Comparison of ENCODE assay signal across 22 cellular contexts in genomic region chr1:116751149-116751548, GRCh38. TPM values are rescaled to one million over a fixed set of nuclear protein-coding genes. Genes with fewer than 3 reads are reported as not detected.
A peak's percentile ranks its signal among the peaks of the same experiment; 100 is the strongest.
DNase-seq lines count a peak whose midpoint lies in the region; ATAC-seq and TF ChIP-seq lines count a peak whose summit lies in the region.
"Had no signal": no experiment of that assay in that cellular context is flagged by ENCODE, and none has a peak within 500 bp of the region (broad histone marks: within the 10 kb centered on the region; RNA-seq: fewer than 3 reads in every experiment).

No MANE protein-coding gene starts in this region.

- WGBS in H9 (ENCODE audit: extremely low coverage, insufficient read length, low lambda C conversion rate): no CpG with 5 or more reads among the region's 4 CpGs

- H2BK120ac ChIP-seq in H9 (ENCODE audit: low read depth, low read length, poor library complexity, severe bottlenecking): no peak overlapping the region

- peaks cover 34% of the 10 kb centered on the region for H3K9me3 ChIP-seq in KOPT-K1 (ENCODE audit: insufficient read depth, low read length, poor library complexity, severe bottlenecking)
- H3K9me3 ChIP-seq in H9 (ENCODE audit: control insufficient read depth, low read depth, low read length): peaks cover 8% of the 10 kb centered on the region

- H4K8ac ChIP-seq in H9 (replicated peaks; ENCODE audit: insufficient read length, low read depth, low read length): no peak overlapping the region

- H3K79me1 ChIP-seq in H9 (ENCODE audit: insufficient read depth, low read depth, low read length, poor library complexity, severe bottlenecking): no peaks in the 10 kb centered on the region

- DNase-seq in activated naive CD4-positive, alpha-beta T cell treated with anti-CD3 and anti-CD28 coated beads, Interleukin-2, amount 10 ng/mL, durations not matched to agents 7 days and 5 days: no peak
- DNase-seq in activated naive CD4-positive, alpha-beta T cell treated with anti-CD3 and anti-CD28 coated beads, Interleukin-2, amount 50 U/mL, for 16 hours: no peak
- DNase-seq in activated T-helper 1 cell treated with anti-CD3 and anti-CD28 coated beads, Interleukin-12 subunit alpha, Interleukin-12 subunit beta, Interleukin-2, Interleukin-4 antibody, amounts not matched to agents 30 ng/mL and 10 ng/mL and 1 ng/mL, durations not matched to agents 14 hours and 24 hours and 36 hours (ENCODE audit: low spot score): no peak
- DNase-seq in H9 (no peak), NCI-H2081 treated with DMSO at 0.1 percent for 48 hours (lab: John Stamatoyannopoulos, UW) (no peak)
- DNase-seq in stimulated activated naive B cell treated with anti-CD40 and anti-IgM and Interleukin-4, amounts not matched to agents 10 μg/mL and 1 μg/mL and 100 μg/mL, for 72 hours: no peak
- DNase-seq: activated CD4-positive, alpha-beta T cell treated with anti-CD3 and anti-CD28 coated beads for 4 hours; activated gamma-delta T cell treated with Interleukin-2 at 50 U/mL for 16 hours; dorsolateral prefrontal cortex; left ventricle myocardium superior; NCI-H2081; NCI-H524; PC-3; sigmoid colon; stimulated activated CD4-positive, alpha-beta T cell treated with anti-CD3 and anti-CD28 coated beads, Interleukin-2, amount 100 ng/mL, for 24 hours had no signal

- H3K14ac ChIP-seq in H9 (ENCODE audit: insufficient read depth, low read length): no peak overlapping the region

- no peak overlapping the region for H3K4me2 ChIP-seq in H9 (ENCODE audit: insufficient read depth, insufficient read length, low read length)

- peak overlapping the region; percentile 94 for H3K27ac Mint-ChIP-seq in activated naive CD4-positive, alpha-beta T cell treated with anti-CD3 and anti-CD28 coated beads, Interleukin-2, amount 10 ng/mL, durations not matched to agents 7 days and 5 days
- H3K27ac Mint-ChIP-seq in activated T-helper 1 cell treated with anti-CD3 and anti-CD28 coated beads, Interleukin-12 subunit alpha, Interleukin-12 subunit beta, Interleukin-2, Interleukin-4 antibody, amounts not matched to agents 30 ng/mL and 10 ng/mL and 1 ng/mL, durations not matched to agents 14 hours and 24 hours and 36 hours: peak overlapping the region; percentile 83
- no peak overlapping the region for H3K27ac Mint-ChIP-seq in stimulated activated memory B cell treated with anti-CD40 and anti-IgM and Interleukin-4, amounts not matched to agents 10 μg/mL and 1 μg/mL and 100 μg/mL, for 72 hours
- no peak overlapping the region; a peak in 1 of 7 replicates for H3K27ac Mint-ChIP-seq in H9
- H3K27ac Mint-ChIP-seq in stimulated activated naive B cell treated with anti-CD40 and anti-IgM and Interleukin-4, amounts not matched to agents 10 μg/mL and 1 μg/mL and 100 μg/mL, for 72 hours: no peak overlapping the region

- H3K4me1 ChIP-seq in H9 (ENCODE audit: insufficient read depth, low read length): no peaks in the 10 kb centered on the region
- H3K4me1 ChIP-seq: sigmoid colon, SJSA1 had no signal

- H3K36me3 Mint-ChIP-seq in activated naive CD4-positive, alpha-beta T cell treated with anti-CD3 and anti-CD28 coated beads, Interleukin-2, amount 10 ng/mL, durations not matched to agents 7 days and 5 days: peaks cover 53% of the 10 kb centered on the region
- peaks cover 49% of the 10 kb centered on the region for H3K36me3 Mint-ChIP-seq in activated T-helper 1 cell treated with anti-CD3 and anti-CD28 coated beads, Interleukin-12 subunit alpha, Interleukin-12 subunit beta, Interleukin-2, Interleukin-4 antibody, amounts not matched to agents 30 ng/mL and 10 ng/mL and 1 ng/mL, durations not matched to agents 14 hours and 24 hours and 36 hours (ENCODE audit: low read depth)
- no peaks in the 10 kb centered on the region for H3K36me3 Mint-ChIP-seq in stimulated activated memory B cell treated with anti-CD40 and anti-IgM and Interleukin-4, amounts not matched to agents 10 μg/mL and 1 μg/mL and 100 μg/mL, for 72 hours
- peaks cover 3 to 14% (median 7%) of the 10 kb centered on the region in 3 experiments; a peak in 5 of 7 replicates for H3K36me3 Mint-ChIP-seq in H9 (ENCODE audit: insufficient read depth in 1 of 3, low read depth in 3 of 3)
- H3K36me3 Mint-ChIP-seq in stimulated activated naive B cell treated with anti-CD40 and anti-IgM and Interleukin-4, amounts not matched to agents 10 μg/mL and 1 μg/mL and 100 μg/mL, for 72 hours: peaks cover 8 to 14% of the 10 kb centered on the region in 2 donors

- H4K20me1 ChIP-seq in H9 (ENCODE audit: control insufficient read depth, insufficient read depth, insufficient read length): no peaks in the 10 kb centered on the region

- H3K23me2 ChIP-seq in H9 (ENCODE audit: insufficient read length, low read depth, low read length, poor library complexity, severe bottlenecking): no peaks in the 10 kb centered on the region

- no peak overlapping the region for H3T11ph ChIP-seq in H9 (ENCODE audit: low read length)

- H3K9ac ChIP-seq in H9 (ENCODE audit: extremely low read depth, insufficient read length, low read length): no peak overlapping the region

- no peak overlapping the region for H2AK5ac ChIP-seq in H9 (ENCODE audit: insufficient read length, low read length)

- no peaks in the 10 kb centered on the region for H3K27me3 Mint-ChIP-seq in activated naive CD4-positive, alpha-beta T cell treated with anti-CD3 and anti-CD28 coated beads, Interleukin-2, amount 10 ng/mL, durations not matched to agents 7 days and 5 days
- no peaks in the 10 kb centered on the region for H3K27me3 Mint-ChIP-seq in activated T-helper 1 cell treated with anti-CD3 and anti-CD28 coated beads, Interleukin-12 subunit alpha, Interleukin-12 subunit beta, Interleukin-2, Interleukin-4 antibody, amounts not matched to agents 30 ng/mL and 10 ng/mL and 1 ng/mL, durations not matched to agents 14 hours and 24 hours and 36 hours (ENCODE audit: insufficient read depth)
- H3K27me3 Mint-ChIP-seq in stimulated activated memory B cell treated with anti-CD40 and anti-IgM and Interleukin-4, amounts not matched to agents 10 μg/mL and 1 μg/mL and 100 μg/mL, for 72 hours: peaks cover 24% of the 10 kb centered on the region
- no peaks in the 10 kb centered on the region; the same call in 1 of the 2 replicates for H3K27me3 Mint-ChIP-seq in H9 (ENCODE audit: low read depth)
- H3K27me3 Mint-ChIP-seq in stimulated activated naive B cell treated with anti-CD40 and anti-IgM and Interleukin-4, amounts not matched to agents 10 μg/mL and 1 μg/mL and 100 μg/mL, for 72 hours: no peaks in the 10 kb centered on the region

- no peak overlapping the region for H3K56ac ChIP-seq in H9 (ENCODE audit: insufficient read length, low read depth, low read length)

- H2BK5ac ChIP-seq in H9 (ENCODE audit: insufficient read length, low read length): no peak overlapping the region

- no peak for TF ChIP-seq CTCF in H9 (conservative IDR thresholded peaks at IDR 0.05)

- ATAC-seq in stimulated activated memory B cell treated with anti-CD40 and anti-IgM and Interleukin-4, amounts not matched to agents 10 μg/mL and 1 μg/mL and 100 μg/mL, for 72 hours: peak; percentile 50
- no peak for ATAC-seq in stimulated activated naive B cell treated with anti-CD40 and anti-IgM and Interleukin-4, amounts not matched to agents 10 μg/mL and 1 μg/mL and 100 μg/mL, for 72 hours (replicated peaks)
- ATAC-seq: left ventricle myocardium superior, PC-3 had no signal

- H3K4ac ChIP-seq in H9 (ENCODE audit: low read depth, low read length): no peak overlapping the region

- H2BK20ac ChIP-seq in H9 (ENCODE audit: low read depth, low read length, poor library complexity, severe bottlenecking): no peak overlapping the region

- no peaks in the 10 kb centered on the region for H3K27me3 ChIP-seq in H9 (ENCODE audit: insufficient read depth, low read length)
- H3K27me3 ChIP-seq: dorsolateral prefrontal cortex, sigmoid colon, SJSA1 had no signal

- H4K91ac ChIP-seq in H9 (ENCODE audit: insufficient read length, low read depth, low read length): no peak overlapping the region

- no peak overlapping the region for H2BK12ac ChIP-seq in H9 (ENCODE audit: insufficient read length, low read depth, low read length)

- no peaks in the 10 kb centered on the region for H3K36me3 ChIP-seq in KOPT-K1 (ENCODE audit: insufficient read depth, low read length)
- H3K36me3 ChIP-seq: sigmoid colon, SJSA1 had no signal

- H3K27ac ChIP-seq in KOPT-K1 (ENCODE audit: low read depth, low read length, poor library complexity, severe bottlenecking) (peak overlapping the region; percentile 59), H9 (ENCODE audit: insufficient read length, low read depth, low read length) (no peak overlapping the region)
- H3K27ac ChIP-seq: dorsolateral prefrontal cortex, sigmoid colon, SJSA1 had no signal

- no peak overlapping the region for H2BK15ac ChIP-seq in H9 (ENCODE audit: low read depth, low read length)

- peaks cover 35% of the 10 kb centered on the region for H3K9me3 Mint-ChIP-seq in activated naive CD4-positive, alpha-beta T cell treated with anti-CD3 and anti-CD28 coated beads, Interleukin-2, amount 10 ng/mL, durations not matched to agents 7 days and 5 days
- H3K9me3 Mint-ChIP-seq in activated T-helper 1 cell treated with anti-CD3 and anti-CD28 coated beads, Interleukin-12 subunit alpha, Interleukin-12 subunit beta, Interleukin-2, Interleukin-4 antibody, amounts not matched to agents 30 ng/mL and 10 ng/mL and 1 ng/mL, durations not matched to agents 14 hours and 24 hours and 36 hours: peaks cover 42% of the 10 kb centered on the region
- peaks cover 18% of the 10 kb centered on the region for H3K9me3 Mint-ChIP-seq in stimulated activated memory B cell treated with anti-CD40 and anti-IgM and Interleukin-4, amounts not matched to agents 10 μg/mL and 1 μg/mL and 100 μg/mL, for 72 hours
- peaks cover 23 to 25% of the 10 kb centered on the region in 2 experiments; a peak in 4 of 5 replicates for H3K9me3 Mint-ChIP-seq in H9
- H3K9me3 Mint-ChIP-seq in stimulated activated naive B cell treated with anti-CD40 and anti-IgM and Interleukin-4, amounts not matched to agents 10 μg/mL and 1 μg/mL and 100 μg/mL, for 72 hours: peaks cover 19 to 20% of the 10 kb centered on the region in 2 donors

- H3K23ac ChIP-seq in H9 (ENCODE audit: insufficient read length, low read depth, low read length): no peak overlapping the region

- peaks cover 38% of the 10 kb centered on the region for H3K4me1 Mint-ChIP-seq in activated naive CD4-positive, alpha-beta T cell treated with anti-CD3 and anti-CD28 coated beads, Interleukin-2, amount 10 ng/mL, durations not matched to agents 7 days and 5 days
- peaks cover 41% of the 10 kb centered on the region for H3K4me1 Mint-ChIP-seq in activated T-helper 1 cell treated with anti-CD3 and anti-CD28 coated beads, Interleukin-12 subunit alpha, Interleukin-12 subunit beta, Interleukin-2, Interleukin-4 antibody, amounts not matched to agents 30 ng/mL and 10 ng/mL and 1 ng/mL, durations not matched to agents 14 hours and 24 hours and 36 hours (ENCODE audit: low read depth)
- H3K4me1 Mint-ChIP-seq in stimulated activated memory B cell treated with anti-CD40 and anti-IgM and Interleukin-4, amounts not matched to agents 10 μg/mL and 1 μg/mL and 100 μg/mL, for 72 hours: peaks cover 6% of the 10 kb centered on the region
- no peaks in the 10 kb centered on the region for H3K4me1 Mint-ChIP-seq in H9
- H3K4me1 Mint-ChIP-seq in stimulated activated naive B cell treated with anti-CD40 and anti-IgM and Interleukin-4, amounts not matched to agents 10 μg/mL and 1 μg/mL and 100 μg/mL, for 72 hours: peaks cover 0 to 5% of the 10 kb centered on the region in 2 donors

- peak overlapping the region; percentile 30 for H3K4me3 Mint-ChIP-seq in activated naive CD4-positive, alpha-beta T cell treated with anti-CD3 and anti-CD28 coated beads, Interleukin-2, amount 10 ng/mL, durations not matched to agents 7 days and 5 days
- H3K4me3 Mint-ChIP-seq in activated T-helper 1 cell treated with anti-CD3 and anti-CD28 coated beads, Interleukin-12 subunit alpha, Interleukin-12 subunit beta, Interleukin-2, Interleukin-4 antibody, amounts not matched to agents 30 ng/mL and 10 ng/mL and 1 ng/mL, durations not matched to agents 14 hours and 24 hours and 36 hours: peak overlapping the region; percentile 72
- no peak overlapping the region for H3K4me3 Mint-ChIP-seq in stimulated activated memory B cell treated with anti-CD40 and anti-IgM and Interleukin-4, amounts not matched to agents 10 μg/mL and 1 μg/mL and 100 μg/mL, for 72 hours
- H3K4me3 Mint-ChIP-seq in H9: no peak overlapping the region
- no peak overlapping the region for H3K4me3 Mint-ChIP-seq in stimulated activated naive B cell treated with anti-CD40 and anti-IgM and Interleukin-4, amounts not matched to agents 10 μg/mL and 1 μg/mL and 100 μg/mL, for 72 hours

- H2AFZ ChIP-seq in H9 (ENCODE audit: low read length): no peak overlapping the region

- no peak overlapping the region for H4K5ac ChIP-seq in H9 (ENCODE audit: insufficient read length, low read depth, low read length)

- intact Hi-C loops in activated T-helper 1 cell treated with anti-CD3 and anti-CD28 coated beads, Interleukin-12 subunit alpha, Interleukin-12 subunit beta, Interleukin-2, Interleukin-4 antibody, amounts not matched to agents 30 ng/mL and 10 ng/mL and 1 ng/mL, durations not matched to agents 14 hours and 24 hours and 36 hours (cut with micrococcal nuclease): no loop called here

- CTCF ChIA-PET in activated naive CD4-positive, alpha-beta T cell treated with anti-CD3 and anti-CD28 coated beads, Interleukin-2, amount 10 ng/mL, durations not matched to agents 7 days and 5 days (lab: Charles Lee): interaction anchor here (1.2 to 6.7 kb wide), 4 partner anchors 13 to 65 kb away, joined by 5 to 62 read pairs (median 8); no protein-coding TSS in a partner anchor

- no peak overlapping the region for H3K18ac ChIP-seq in H9 (ENCODE audit: insufficient read length, low read depth, low read length)

- H3K79me2 ChIP-seq in H9 (ENCODE audit: insufficient read depth, low read length): no peaks in the 10 kb centered on the region

RNA-seq across cellular contexts. Expression of gene CD2, which starts 3.1 kb away (rescaled TPM):
- 651 and 685 TPM in 2 replicates for total RNA-seq in activated T-helper 1 cell treated with anti-CD3 and anti-CD28 coated beads, Interleukin-12 subunit alpha, Interleukin-12 subunit beta, Interleukin-2, Interleukin-4 antibody, amounts not matched to agents 30 ng/mL and 10 ng/mL and 1 ng/mL, durations not matched to agents 14 hours and 24 hours and 36 hours
- not detected in 2 replicates for total RNA-seq in H9 (2021)
- total RNA-seq: G401, glomerular endothelial cell, osteocyte, PC-3, SJSA1, temporal lobe had no signal

Comparison
In these comparisons a context has a peak if more than half of its experiments do, and no peak if none do; other contexts are left out.
1. H3K27ac Mint-ChIP-seq: peak in activated naive CD4-positive, alpha-beta T cell treated with anti-CD3 and anti-CD28 coated beads, Interleukin-2, amount 10 ng/mL, durations not matched to agents 7 days and 5 days (single experiment) and activated T-helper 1 cell treated with anti-CD3 and anti-CD28 coated beads, Interleukin-12 subunit alpha, Interleukin-12 subunit beta, Interleukin-2, Interleukin-4 antibody, amounts not matched to agents 30 ng/mL and 10 ng/mL and 1 ng/mL, durations not matched to agents 14 hours and 24 hours and 36 hours (single experiment); none in stimulated activated memory B cell treated with anti-CD40 and anti-IgM and Interleukin-4, amounts not matched to agents 10 μg/mL and 1 μg/mL and 100 μg/mL, for 72 hours (single experiment), H9 (0 of 3) and stimulated activated naive B cell treated with anti-CD40 and anti-IgM and Interleukin-4, amounts not matched to agents 10 μg/mL and 1 μg/mL and 100 μg/mL, for 72 hours (single experiment).
2. H3K4me3 Mint-ChIP-seq: peak in activated naive CD4-positive, alpha-beta T cell treated with anti-CD3 and anti-CD28 coated beads, Interleukin-2, amount 10 ng/mL, durations not matched to agents 7 days and 5 days (single experiment) and activated T-helper 1 cell treated with anti-CD3 and anti-CD28 coated beads, Interleukin-12 subunit alpha, Interleukin-12 subunit beta, Interleukin-2, Interleukin-4 antibody, amounts not matched to agents 30 ng/mL and 10 ng/mL and 1 ng/mL, durations not matched to agents 14 hours and 24 hours and 36 hours (single experiment); none in stimulated activated memory B cell treated with anti-CD40 and anti-IgM and Interleukin-4, amounts not matched to agents 10 μg/mL and 1 μg/mL and 100 μg/mL, for 72 hours (single experiment), H9 (0 of 2) and stimulated activated naive B cell treated with anti-CD40 and anti-IgM and Interleukin-4, amounts not matched to agents 10 μg/mL and 1 μg/mL and 100 μg/mL, for 72 hours (0 of 2).
3. RNA of gene CD2, which starts 3.1 kb away (total RNA-seq): 651 to 685 TPM in activated T-helper 1 cell treated with anti-CD3 and anti-CD28 coated beads, Interleukin-12 subunit alpha, Interleukin-12 subunit beta, Interleukin-2, Interleukin-4 antibody, amounts not matched to agents 30 ng/mL and 10 ng/mL and 1 ng/mL, durations not matched to agents 14 hours and 24 hours and 36 hours; not detected in H9; every median in the first group is over 100 times any median in the second.